Comparison of ENCODE assay signal across 8 cellular contexts in the genomic region with DNA sequence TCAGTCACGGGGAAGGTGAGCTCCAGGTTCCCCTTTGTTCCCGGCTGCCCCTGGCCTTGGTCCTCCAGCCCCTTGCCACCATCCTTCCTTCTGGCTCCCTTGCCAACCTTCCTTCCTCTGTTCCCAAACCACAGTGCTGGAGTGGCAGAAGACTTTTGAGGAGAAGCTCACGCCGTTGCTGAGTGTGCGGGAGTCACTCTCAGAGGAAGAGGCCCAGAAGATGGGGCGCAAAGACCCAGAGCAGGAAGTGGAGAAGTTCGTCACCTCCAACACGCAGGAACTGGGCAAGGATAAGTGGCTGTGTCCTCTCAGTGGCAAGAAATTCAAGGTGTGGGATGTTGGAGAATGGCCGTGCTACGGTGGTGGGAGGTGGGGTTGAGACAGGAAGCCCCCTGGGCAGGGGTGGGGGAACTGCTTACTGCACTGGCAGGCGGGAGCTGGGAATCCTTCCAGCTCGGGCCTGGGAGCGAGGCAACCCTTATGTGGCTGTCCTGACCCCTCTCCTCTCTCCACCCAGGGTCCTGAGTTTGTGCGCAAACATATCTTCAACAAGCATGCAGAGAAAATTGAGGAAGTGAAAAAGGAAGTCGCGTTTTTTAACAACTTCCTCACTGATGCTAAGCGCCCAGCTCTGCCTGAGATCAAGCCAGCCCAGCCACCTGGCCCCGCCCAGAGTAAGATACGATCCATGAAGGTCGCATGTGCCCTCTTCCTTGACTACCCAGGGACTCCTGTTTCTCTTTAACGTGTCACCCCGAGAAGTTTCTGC. TPM values are rescaled to one million over a fixed set of nuclear protein-coding genes. Genes with fewer than 3 reads are reported as not detected.
DNase-seq lines count a peak whose midpoint lies in the region; ATAC-seq, FAIRE-seq and TF ChIP-seq lines count a peak whose summit lies in the region.

No MANE protein-coding gene starts in this region.

- 85% methylated on average over 22 of the region's 22 CpGs for WGBS in A549 (ENCODE audit: missing lambda C conversion rate)

- H3K4me1 Mint-ChIP-seq in activated B cell treated with CpG ODN at 0.5 μM for 24 hours (peaks cover 53% of the 10 kb centered on the region), glutamatergic neuron (ENCODE audit: low read depth, unreplicated experiment) (peaks cover 11% of the 10 kb centered on the region)

- DNase-seq in A549 (ENCODE audit: low read depth in 1 of 2, low spot score in 1 of 2) (no peak), GM19239 (ENCODE audit: insufficient read length, low spot score) (peak; percentile 93), activated B cell treated with CpG ODN at 0.5 μM for 24 hours (peak; percentile 59), glutamatergic neuron (no peak), epidermal melanocyte (ENCODE audit: insufficient read length, low spot score) (no peak), putamen (ENCODE audit: low spot score) (no peak), pons (ENCODE audit: low spot score) (no peak)

- H3K4me3 Mint-ChIP-seq in activated B cell treated with CpG ODN at 0.5 μM for 24 hours (peak overlapping the region; percentile 87), glutamatergic neuron (ENCODE audit: unreplicated experiment) (peak overlapping the region; percentile 77)

- peaks cover 13% of the 10 kb centered on the region for H3K27me3 Mint-ChIP-seq in activated B cell treated with CpG ODN at 0.5 μM for 24 hours
- peaks cover 15% of the 10 kb centered on the region for H3K27me3 Mint-ChIP-seq in glutamatergic neuron (ENCODE audit: unreplicated experiment)

- peak; percentile 45 for TF ChIP-seq POLR2A in A549 (IDR thresholded peaks at IDR 0.05; ENCODE audit: low read length)

- H3K36me3 Mint-ChIP-seq in activated B cell treated with CpG ODN at 0.5 μM for 24 hours (ENCODE audit: low read depth) (peaks cover 60% of the 10 kb centered on the region), glutamatergic neuron (ENCODE audit: unreplicated experiment) (peaks cover 12% of the 10 kb centered on the region)

- POLR2A ChIA-PET in A549 (lab: Yijun Ruan, JAX) = interaction anchor here (0.5 to 5.1 kb wide), 3 partner anchors 12 to 366 kb away, joined by 3 to 106 read pairs (median 14); partner anchors contain the start of gene SRRT
- POLR2A ChIA-PET in activated B cell treated with CpG ODN at 0.5 μM for 24 hours (lab: Charles Lee) = interaction anchor here (0.6 to 7.3 kb wide), 7 partner anchors 14 to 805 kb away, joined by 3 to 254 read pairs (median 4); partner anchors contain the start of genes FBXO24, GIGYF1, SLC12A9 and SRRT

- peaks cover 2% of the 10 kb centered on the region for H3K9me3 Mint-ChIP-seq in activated B cell treated with CpG ODN at 0.5 μM for 24 hours
- H3K9me3 Mint-ChIP-seq in glutamatergic neuron (ENCODE audit: unreplicated experiment) = peaks cover 21% of the 10 kb centered on the region

- no peak for ATAC-seq in A549
- peak; percentile 41 for ATAC-seq in HG03571 (IDR thresholded peaks at IDR 0.05; ENCODE audit: unreplicated experiment)
- peak; percentile 59 for ATAC-seq in activated B cell treated with CpG ODN at 0.5 μM for 24 hours (ENCODE audit: low read depth)

- H3K4me2 ChIP-seq in A549 = peak overlapping the region; percentile 99

- no peak for TF ChIP-seq EP300 in A549 (IDR thresholded peaks at IDR 0.05)

- TF ChIP-seq RAD21 in A549 (conservative IDR thresholded peaks at IDR 0.05 in 1 of 2, IDR thresholded peaks at IDR 0.05 in 1 of 2) = no peak

- H3K9me3 ChIP-seq in A549 = no peaks in the 10 kb centered on the region

- H3K4me1 ChIP-seq in A549 = peaks cover 30% of the 10 kb centered on the region

- CTCF ChIA-PET in A549 (lab: Yijun Ruan, JAX) = interaction anchor here (0.6 to 4.1 kb wide), 8 partner anchors 8 to 306 kb away, joined by 3 to 16 read pairs (median 4); partner anchors contain the start of genes ACHE, EPO, SLC12A9 and SRRT
- CTCF ChIA-PET in activated B cell treated with CpG ODN at 0.5 μM for 24 hours (lab: Charles Lee) = interaction anchor here (0.6 kb wide), 1 partner anchor 36 kb away, joined by 3 read pairs; no protein-coding TSS in a partner anchor

- no peak overlapping the region; a peak in 1 of 6 replicates for H3K27ac ChIP-seq in A549

- no peak overlapping the region for H3K4me3 ChIP-seq in A549

- FAIRE-seq in A549 (lab: Jason Lieb, UNC) = no peak
- peak; percentile 98 for FAIRE-seq in GM19239 (lab: Jason Lieb, UNC)

- TF ChIP-seq CTCF in A549 (IDR thresholded peaks at IDR 0.05) = no peak
- TF ChIP-seq CTCF in activated B cell treated with CpG ODN at 0.5 μM for 24 hours (IDR thresholded peaks at IDR 0.05) = no peak
- TF ChIP-seq CTCF in glutamatergic neuron (IDR thresholded peaks at IDR 0.05; ENCODE audit: partially characterized antibody, unreplicated experiment) = no peak

- intact Hi-C loops in activated B cell treated with CpG ODN at 0.5 μM for 24 hours (cut with micrococcal nuclease) = loop anchor here (1.0 to 5.0 kb wide), 5 partner anchors 8 to 805 kb away; partner anchors contain the start of genes ACHE, SLC12A9, SRRT and ZNF3

- peak overlapping the region; percentile 91 for H3K27ac Mint-ChIP-seq in activated B cell treated with CpG ODN at 0.5 μM for 24 hours
- peak overlapping the region; percentile 43 for H3K27ac Mint-ChIP-seq in glutamatergic neuron (ENCODE audit: unreplicated experiment)

TF ChIP-seq in A549, 52 proteins besides CTCF, POLR2A, EP300 and RAD21:
- TF ChIP-seq, protein P1, sequence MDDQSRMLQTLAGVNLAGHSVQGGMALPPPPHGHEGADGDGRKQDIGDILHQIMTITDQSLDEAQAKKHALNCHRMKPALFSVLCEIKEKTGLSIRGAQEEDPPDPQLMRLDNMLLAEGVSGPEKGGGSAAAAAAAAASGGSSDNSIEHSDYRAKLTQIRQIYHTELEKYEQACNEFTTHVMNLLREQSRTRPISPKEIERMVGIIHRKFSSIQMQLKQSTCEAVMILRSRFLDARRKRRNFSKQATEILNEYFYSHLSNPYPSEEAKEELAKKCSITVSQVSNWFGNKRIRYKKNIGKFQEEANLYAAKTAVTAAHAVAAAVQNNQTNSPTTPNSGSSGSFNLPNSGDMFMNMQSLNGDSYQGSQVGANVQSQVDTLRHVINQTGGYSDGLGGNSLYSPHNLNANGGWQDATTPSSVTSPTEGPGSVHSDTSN (IDR thresholded peaks at IDR 0.05) = peak; percentile 13
- TF ChIP-seq RNF2 (IDR thresholded peaks at IDR 0.05; ENCODE audit: borderline replicate concordance, low read depth) = no peak
- TF ChIP-seq TP53 (CRISPR knock-in tag; IDR thresholded peaks at IDR 0.05) = no peak
- no peak for TF ChIP-seq MAFK (IDR thresholded peaks at IDR 0.05; ENCODE audit: partially characterized antibody)
- no peak for TF ChIP-seq EHF (CRISPR knock-in tag; IDR thresholded peaks at IDR 0.05)

RNA-seq across cellular contexts. Expression of gene UFSP1, which starts 2.1 kb away (rescaled TPM):
- polyA plus RNA-seq in A549 (2011; rRNA removed) (1.1 and 1.9 TPM in 2 replicates), A549 (2017; fragmentation: RNase III; extraction: RNeasy Plus Mini Kit Qiagen cat#74134 plus additional on column Dnase treatment) (6.1 to 7.1 TPM (median 6.9 TPM) in 3 replicates)
- polyA plus RNA-seq in A549 (2012; cell fraction: cytosol; rRNA removed) = 4.1 and 5.9 TPM in 2 replicates
- polyA plus RNA-seq in A549 (2012; cell fraction: nucleus; rRNA removed) = 4.9 and 7.9 TPM in 2 replicates
- 3.3 and 4.2 TPM in 2 replicates for polyA minus RNA-seq in A549 (2011; rRNA and poly(A)+ RNA removed)
- total RNA-seq in activated B cell treated with CpG ODN at 0.5 μM for 24 hours (3.4 and 4.5 TPM in 2 replicates), glutamatergic neuron (ENCODE audit: unreplicated experiment) (3.2 TPM)

RNA-seq across cellular contexts. Expression of gene ACHE, which starts 8.3 kb away (rescaled TPM):
- polyA plus RNA-seq in A549 (2011; rRNA removed) (0.17 and 0.26 TPM in 2 replicates), A549 (2017; fragmentation: RNase III; extraction: RNeasy Plus Mini Kit Qiagen cat#74134 plus additional on column Dnase treatment) (0.62 to 0.92 TPM (median 0.69 TPM) in 3 replicates)
- 1.2 and 1.4 TPM in 2 replicates for polyA plus RNA-seq in A549 (2012; cell fraction: cytosol; rRNA removed)
- polyA plus RNA-seq in A549 (2012; cell fraction: nucleus; rRNA removed) = 9.1 and 11.7 TPM in 2 replicates
- 0.44 and 0.91 TPM in 2 replicates for polyA minus RNA-seq in A549 (2011; rRNA and poly(A)+ RNA removed)
- total RNA-seq in activated B cell treated with CpG ODN at 0.5 μM for 24 hours (0.16 and 0.34 TPM in 2 replicates), glutamatergic neuron (ENCODE audit: unreplicated experiment) (30.0 TPM)

RNA-seq across cellular contexts. Expression of gene SRRT, which starts 12.5 kb away (rescaled TPM):
- 49.9 and 52.2 TPM in 2 replicates for polyA plus RNA-seq in A549 (2011; rRNA removed)
- 87.7 and 96.2 TPM in 2 replicates for polyA plus RNA-seq in A549 (2012; cell fraction: cytosol; rRNA removed)
- polyA plus RNA-seq in A549 (2012; cell fraction: nucleus; rRNA removed) = 252 and 279 TPM in 2 replicates
- 153 to 194 TPM (median 182 TPM) in 3 replicates for polyA plus RNA-seq in A549 (2017; fragmentation: RNase III; extraction: RNeasy Plus Mini Kit Qiagen cat#74134 plus additional on column Dnase treatment)
- 58.3 and 64.1 TPM in 2 replicates for polyA minus RNA-seq in A549 (2011; rRNA and poly(A)+ RNA removed)
- 229 and 244 TPM in 2 replicates for total RNA-seq in activated B cell treated with CpG ODN at 0.5 μM for 24 hours
- total RNA-seq in glutamatergic neuron (ENCODE audit: unreplicated experiment) = 213 TPM

RNA-seq across cellular contexts. Expression of gene TRIP6, which starts 20.2 kb away (rescaled TPM):
- polyA plus RNA-seq in A549 (2011; rRNA removed) (14.8 and 18.0 TPM in 2 replicates), A549 (2017; fragmentation: RNase III; extraction: RNeasy Plus Mini Kit Qiagen cat#74134 plus additional on column Dnase treatment) (38.2 to 38.5 TPM (median 38.3 TPM) in 3 replicates)
- polyA plus RNA-seq in A549 (2012; cell fraction: cytosol; rRNA removed) = 40.0 and 46.3 TPM in 2 replicates
- polyA plus RNA-seq in A549 (2012; cell fraction: nucleus; rRNA removed) = 46.1 and 58.6 TPM in 2 replicates
- polyA minus RNA-seq in A549 (2011; rRNA and poly(A)+ RNA removed) = 11.3 and 11.6 TPM in 2 replicates
- total RNA-seq in activated B cell treated with CpG ODN at 0.5 μM for 24 hours (12.6 and 16.9 TPM in 2 replicates), glutamatergic neuron (ENCODE audit: unreplicated experiment) (13.1 TPM)

RNA-seq across cellular contexts. Expression of gene SLC12A9, which starts 34.9 kb away (rescaled TPM):
- polyA plus RNA-seq in A549 (2011; rRNA removed) (6.2 and 7.0 TPM in 2 replicates), A549 (2017; fragmentation: RNase III; extraction: RNeasy Plus Mini Kit Qiagen cat#74134 plus additional on column Dnase treatment) (12.1 to 14.3 TPM (median 13.4 TPM) in 3 replicates)
- 12.3 and 17.1 TPM in 2 replicates for polyA plus RNA-seq in A549 (2012; cell fraction: cytosol; rRNA removed)
- polyA plus RNA-seq in A549 (2012; cell fraction: nucleus; rRNA removed) = 68.4 and 69.7 TPM in 2 replicates
- 11.3 and 17.6 TPM in 2 replicates for polyA minus RNA-seq in A549 (2011; rRNA and poly(A)+ RNA removed)
- total RNA-seq in activated B cell treated with CpG ODN at 0.5 μM for 24 hours (48.0 and 48.9 TPM in 2 replicates), glutamatergic neuron (ENCODE audit: unreplicated experiment) (36.7 TPM)

Comparison
In these comparisons a context has a peak if more than half of its experiments do, and no peak if none do; other contexts are left out.
1. ATAC-seq: peak in HG03571 (single experiment) and activated B cell treated with CpG ODN at 0.5 μM for 24 hours (single experiment); none in A549 (0 of 2).
2. DNase-seq: peak in GM19239 (single experiment) and activated B cell treated with CpG ODN at 0.5 μM for 24 hours (single experiment); none in A549 (0 of 2), glutamatergic neuron (single experiment), epidermal melanocyte (single experiment), putamen (single experiment) and pons (single experiment).
3. RNA of gene ACHE, which starts 8.3 kb away (total RNA-seq): 30.0 TPM in glutamatergic neuron (single experiment); 0.16 to 0.34 TPM in activated B cell treated with CpG ODN at 0.5 μM for 24 hours; every median in the first group is over 10 times any median in the second.